ENCODE assay signal across 1 cellular context in genomic region chr22:39204216-39204615, GRCh38.
TF ChIP-seq lines count a peak whose summit lies in the region.

No MANE protein-coding gene starts in this region.

TF ChIP-seq in IMR-90, 13 proteins besides CTCF, POLR2A, EP300 and RAD21:
- TF ChIP-seq USF2 (IDR thresholded peaks at IDR 0.05; ENCODE audit: low read depth, low read length) (no peak), SMC3 (IDR thresholded peaks at IDR 0.05; ENCODE audit: low read depth, low read length) (no peak), RCOR1 (IDR thresholded peaks at IDR 0.05; ENCODE audit: insufficient replicate concordance, low read length) (no peak), CEBPB (IDR thresholded peaks at IDR 0.05; ENCODE audit: low read depth, low read length) (no peak), ELK1 (IDR thresholded peaks at IDR 0.05; ENCODE audit: borderline replicate concordance, low read depth, low read length) (no peak), MXI1 (IDR thresholded peaks at IDR 0.05; ENCODE audit: borderline replicate concordance, low read depth, low read length) (no peak), MAFK (IDR thresholded peaks at IDR 0.05; ENCODE audit: low read depth, low read length) (no peak), MAZ (IDR thresholded peaks at IDR 0.05; ENCODE audit: borderline replicate concordance, low read depth, low read length) (no peak), NFE2L2 (IDR thresholded peaks at IDR 0.05; ENCODE audit: low read depth, low read length) (no peak), FOS (IDR thresholded peaks at IDR 0.05; ENCODE audit: low read depth, low read length) (no peak), CHD1 (IDR thresholded peaks at IDR 0.05; ENCODE audit: low read depth, low read length) (no peak), BHLHE40 (IDR thresholded peaks at IDR 0.05; ENCODE audit: low read depth, low read length) (no peak), RFX5 (IDR thresholded peaks at IDR 0.05; ENCODE audit: low read depth, low read length) (no peak)
